ENCODE assay signal across 9 cellular contexts in the genomic region with DNA sequence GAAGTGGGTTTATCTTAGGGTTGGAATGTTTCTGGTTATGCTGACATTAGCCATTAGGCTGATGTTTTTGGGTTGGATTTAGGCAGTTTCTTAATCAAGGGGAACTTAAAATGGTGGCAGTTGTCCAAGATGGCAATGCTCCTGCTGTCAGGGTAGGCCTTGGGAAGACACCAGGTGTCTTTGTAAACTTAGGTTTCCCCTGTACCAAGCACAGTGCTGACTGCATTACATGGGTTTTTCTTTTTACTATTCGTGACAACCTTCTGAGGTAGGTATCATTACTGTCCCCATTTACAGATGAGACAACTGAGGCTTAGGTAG. TPM values are rescaled to one million over a fixed set of nuclear protein-coding genes. Genes with fewer than 3 reads are reported as not detected.
DNase-seq lines count a peak whose midpoint lies in the region; ATAC-seq and TF ChIP-seq lines count a peak whose summit lies in the region.
"Had no signal": no experiment of that assay in that cellular context is flagged by ENCODE, and none has a peak within 500 bp of the region (broad histone marks: within the 10 kb centered on the region; RNA-seq: fewer than 3 reads in every experiment).

No MANE protein-coding gene starts in this region.

- peaks cover 37% of the 10 kb centered on the region for H3K36me3 Mint-ChIP-seq in effector memory CD8-positive, alpha-beta T cell (ENCODE audit: insufficient read depth)

- peaks cover 7 to 33% of the 10 kb centered on the region in 2 experiments; a peak in 3 of 4 replicates for H3K79me1 ChIP-seq in IMR-90 (ENCODE audit: low read depth in 1 of 2, low read length in 2 of 2)

- H4K20me1 ChIP-seq in IMR-90 (ENCODE audit: insufficient read depth, low read length): peaks cover 9% of the 10 kb centered on the region; the same call in 1 of the 2 replicates

- BruUV-seq in IMR-90 (replicated peaks; lab: Mats Ljungman, UMichigan): no TSS peak

- peak overlapping the region; percentile 52 for H3K4me2 ChIP-seq in IMR-90 (ENCODE audit: low read depth, low read length)

- dilution Hi-C loops in IMR-90 (cut with HindIII; ENCODE audit: low sequenced_read_pairs, unreplicated experiment): no loop called here

- peak overlapping the region; percentile 94 for H4K5ac ChIP-seq in IMR-90 (ENCODE audit: low read depth, low read length)

- intact Hi-C loops in IMR-90 (cut with micrococcal nuclease): loop anchor here (1.0 to 10.0 kb wide), 8 partner anchors 153 to 645 kb away; no protein-coding TSS in a partner anchor

- H3K27me3 Mint-ChIP-seq in effector memory CD8-positive, alpha-beta T cell: no peaks in the 10 kb centered on the region

- no peaks in the 10 kb centered on the region for H3K27me3 ChIP-seq in IMR-90 (ENCODE audit: control insufficient read depth, insufficient read depth, low read length)

- H3K4ac ChIP-seq in IMR-90 (ENCODE audit: low read depth, low read length): peak overlapping the region; percentile 92

- peak overlapping the region; percentile 96 to 98 for H3K27ac Mint-ChIP-seq in effector memory CD8-positive, alpha-beta T cell

- peak overlapping the region; percentile 72; the same call in 1 of the 2 replicates for H3K14ac ChIP-seq in IMR-90 (replicated peaks; ENCODE audit: low read depth, low read length)

- H3K9me3 Mint-ChIP-seq in effector memory CD8-positive, alpha-beta T cell: no peaks in the 10 kb centered on the region

- DNase-seq in IMR-90 (no peak), skeletal muscle cell (ENCODE audit: low read depth) (no peak), GM13976 (ENCODE audit: low spot score) (no peak), NAMALWA (ENCODE audit: low spot score) (no peak), DMS53 (lab: John Stamatoyannopoulos, UW) (no peak), COLO668 (lab: John Stamatoyannopoulos, UW; ENCODE audit: unreplicated experiment) (no peak)
- DNase-seq in effector memory CD8-positive, alpha-beta T cell: no peak

- 0 out of 2 replicates have a peak, but pooled peaks cover 3% of the 10 kb centered on the region for H3K9me1 ChIP-seq in IMR-90 (ENCODE audit: insufficient read depth, low read length)

- H3K4me3 ChIP-seq in IMR-90 (ENCODE audit: insufficient read depth, low read depth, low read length) (peak overlapping the region; percentile 29; the same call in 1 of the 2 replicates), skeletal muscle cell (ENCODE audit: low read depth, low read length) (peak overlapping the region; percentile 89)

- H2BK20ac ChIP-seq in IMR-90 (ENCODE audit: low read depth, low read length): 0 out of 2 replicates have a peak overlapping the region, but pooled peaks have one; percentile 73

- peak overlapping the region; percentile 92 to 93 for H3K4me3 Mint-ChIP-seq in effector memory CD8-positive, alpha-beta T cell

- ATAC-seq in GM19372 (IDR thresholded peaks at IDR 0.05; ENCODE audit: low read depth, unreplicated experiment) (peak; percentile 15), IMR-90 (ENCODE audit: low read depth) (no peak)
- ATAC-seq in effector memory CD8-positive, alpha-beta T cell (replicated peaks): no peak

- H3K9me3 ChIP-seq in IMR-90 (ENCODE audit: control insufficient read depth, insufficient read depth, low read length): no peaks in the 10 kb centered on the region

- peak overlapping the region; percentile 93 for H3K56ac ChIP-seq in IMR-90 (ENCODE audit: extremely low read depth, insufficient read depth, low read length)

- POLR2A ChIA-PET in IMR-90 (lab: Charles Lee; ENCODE audit: unreplicated experiment): interaction anchor here (0.6 kb wide), 1 partner anchor 243 kb away, joined by 3 read pairs; no protein-coding TSS in a partner anchor

- H4K91ac ChIP-seq in IMR-90 (ENCODE audit: insufficient read depth, low read depth, low read length): peak overlapping the region; percentile 92

- H2AK9ac ChIP-seq in IMR-90 (replicated peaks; ENCODE audit: low read depth, low read length, poor library complexity): peak overlapping the region; percentile 88

- in situ Hi-C loops in IMR-90 (cut with MboI; ENCODE audit: low sequenced_read_pairs) (loop anchor here (5.0 kb wide), 2 partner anchors 399 to 644 kb away; no protein-coding TSS in a partner anchor), GM13976 (cut with MboI; ENCODE audit: low sequenced_read_pairs, unreplicated experiment) (loop anchor here (10.0 to 25.0 kb wide), 2 partner anchors 396 to 639 kb away; no protein-coding TSS in a partner anchor)

- CTCF ChIA-PET in IMR-90 (lab: Yijun Ruan, JAX): interaction anchor here (0.6 to 1.2 kb wide), 4 partner anchors 16 to 196 kb away, joined by 3 to 6 read pairs (median 4); no protein-coding TSS in a partner anchor

- H2BK5ac ChIP-seq in IMR-90 (ENCODE audit: low read depth, low read length, poor library complexity, severe bottlenecking): peak overlapping the region; percentile 57

- peak overlapping the region; percentile 48 for H3K9ac ChIP-seq in IMR-90 (ENCODE audit: low read depth, low read length)

- H3K23ac ChIP-seq in IMR-90 (ENCODE audit: low read depth, low read length): 0 out of 2 replicates have a peak overlapping the region, but pooled peaks have one; percentile 61

- H2BK15ac ChIP-seq in IMR-90 (ENCODE audit: low read depth, low read length): peak overlapping the region; percentile 89; the same call in 1 of the 3 replicates

- H3K27ac ChIP-seq in IMR-90 (ENCODE audit: insufficient read depth, low read length): peak overlapping the region; percentile 49

- TF ChIP-seq CTCF in IMR-90 (conservative IDR thresholded peaks at IDR 0.05; ENCODE audit: low read depth, low read length) (no peak), GM13976 (IDR thresholded peaks at IDR 0.05; ENCODE audit: borderline replicate concordance, control extremely low read depth, extremely low read depth, insufficient read depth, missing control alignments) (no peak)

- peak overlapping the region; percentile 99 for H2AFZ ChIP-seq in IMR-90 (replicated peaks; ENCODE audit: low read length, poor library complexity)

- peaks cover 52% of the 10 kb centered on the region in 2 donors for H3K4me1 Mint-ChIP-seq in effector memory CD8-positive, alpha-beta T cell (ENCODE audit: low read depth in 2 of 2)

- 0 out of 2 replicates have a peak overlapping the region, but pooled peaks have one; percentile 10 for H3K18ac ChIP-seq in IMR-90 (ENCODE audit: low read depth, low read length)

- no peaks in the 10 kb centered on the region for H3K4me1 ChIP-seq in IMR-90 (ENCODE audit: control insufficient read depth, insufficient read depth, low read length)

- H4K8ac ChIP-seq in IMR-90 (ENCODE audit: low read depth in 2 of 2, low read length in 2 of 2): peak overlapping the region; percentile 98 to 100

- H3K36me3 ChIP-seq in IMR-90 (ENCODE audit: control insufficient read depth, insufficient read depth, low read length): peaks cover 2% of the 10 kb centered on the region; the same call in 1 of the 2 replicates

- WGBS in IMR-90 (ENCODE audit: extremely low coverage in 2 of 2, insufficient read length in 1 of 2), 2 experiments: no CpG with 5 or more reads among the region's 1 CpG

- TF ChIP-seq POLR2A in IMR-90 (IDR thresholded peaks at IDR 0.05; ENCODE audit: low read depth, low read length): no peak

- no peak overlapping the region for H2AK5ac ChIP-seq in IMR-90 (ENCODE audit: low read depth, low read length)

- H2BK120ac ChIP-seq in IMR-90 (ENCODE audit: low read depth, low read length): peak overlapping the region; percentile 86

- no peak for TF ChIP-seq RAD21 in IMR-90 (IDR thresholded peaks at IDR 0.05; ENCODE audit: low read length)

TF ChIP-seq in IMR-90, 13 proteins besides CTCF, POLR2A, EP300 and RAD21:
- no peak for TF ChIP-seq MAFK (IDR thresholded peaks at IDR 0.05; ENCODE audit: low read depth, low read length)
- TF ChIP-seq, protein P1, sequence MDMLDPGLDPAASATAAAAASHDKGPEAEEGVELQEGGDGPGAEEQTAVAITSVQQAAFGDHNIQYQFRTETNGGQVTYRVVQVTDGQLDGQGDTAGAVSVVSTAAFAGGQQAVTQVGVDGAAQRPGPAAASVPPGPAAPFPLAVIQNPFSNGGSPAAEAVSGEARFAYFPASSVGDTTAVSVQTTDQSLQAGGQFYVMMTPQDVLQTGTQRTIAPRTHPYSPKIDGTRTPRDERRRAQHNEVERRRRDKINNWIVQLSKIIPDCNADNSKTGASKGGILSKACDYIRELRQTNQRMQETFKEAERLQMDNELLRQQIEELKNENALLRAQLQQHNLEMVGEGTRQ (IDR thresholded peaks at IDR 0.05; ENCODE audit: low read depth, low read length): no peak
- no peak for TF ChIP-seq RCOR1 (IDR thresholded peaks at IDR 0.05; ENCODE audit: insufficient replicate concordance, low read length)

RNA-seq across cellular contexts. Expression of a gene that starts 0.5 kb away (rescaled TPM):
- 26.2 and 26.9 TPM in 2 replicates for total RNA-seq in IMR-90 (2012; rRNA removed)
- 17.6 and 20.0 TPM in 2 replicates for polyA plus RNA-seq in IMR-90 (2012; rRNA removed)
- 14.7 and 16.6 TPM in 2 replicates for polyA plus RNA-seq in IMR-90 (2012; cell fraction: cytosol; rRNA removed)
- 38.1 and 55.3 TPM in 2 replicates for polyA plus RNA-seq in IMR-90 (2012; cell fraction: nucleus; rRNA removed; ENCODE audit: low replicate concordance)

RNA-seq across cellular contexts. Expression of a gene that starts 56.7 kb away (rescaled TPM):
- total RNA-seq in IMR-90 (2012; rRNA removed): not detected in 2 replicates
- not detected in 2 replicates for polyA plus RNA-seq in IMR-90 (2012; rRNA removed)
- polyA plus RNA-seq in IMR-90 (2012; cell fraction: cytosol; rRNA removed): not detected in 2 replicates
- not detected in 2 replicates for polyA plus RNA-seq in IMR-90 (2012; cell fraction: nucleus; rRNA removed; ENCODE audit: low replicate concordance)
- total RNA-seq: SK-MEL-5 had no signal
